Comparison of ENCODE assay signal across 17 cellular contexts in the genomic region with DNA sequence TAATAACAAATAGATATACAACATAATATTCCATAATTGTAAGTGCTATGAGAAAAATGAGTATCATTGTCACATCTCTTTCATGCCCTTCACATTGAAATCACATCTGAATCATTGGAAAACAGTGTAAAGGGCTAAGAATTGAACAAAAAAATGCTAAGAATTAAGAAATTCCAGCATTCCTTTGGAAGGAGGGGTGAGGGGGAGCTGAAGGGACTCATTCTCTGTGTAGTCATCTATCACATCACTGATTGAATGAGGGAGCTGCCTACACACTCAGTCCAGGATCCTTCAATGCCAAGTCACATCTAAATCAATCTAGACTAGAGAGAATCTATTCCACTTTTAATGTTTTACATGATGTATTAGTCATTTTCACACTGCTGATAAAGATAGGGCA.
"Had no signal": no experiment of that assay in that cellular context is flagged by ENCODE, and none has a peak within 500 bp of the region (broad histone marks: within the 10 kb centered on the region; RNA-seq: fewer than 3 reads in every experiment).

No MANE protein-coding gene starts in this region.

- H3K27ac Mint-ChIP-seq: naive thymus-derived CD4-positive, alpha-beta T cell; nephron progenitor cell; type B pancreatic cell had no signal

- H3K27ac ChIP-seq: gastroesophageal sphincter, right atrium auricular region, sigmoid colon, suprapubic skin, thyroid gland had no signal

- H3K4me1 ChIP-seq: gastroesophageal sphincter, right atrium auricular region, sigmoid colon, suprapubic skin, thyroid gland had no signal

- H3K4me3 Mint-ChIP-seq: naive thymus-derived CD4-positive, alpha-beta T cell; nephron progenitor cell; type B pancreatic cell had no signal

- H3K9me3 ChIP-seq: thyroid gland had no signal

- H3K27me3 Mint-ChIP-seq: type B pancreatic cell had no signal

- ATAC-seq: gastroesophageal sphincter; left lobe of liver; naive thymus-derived CD4-positive, alpha-beta T cell had no signal

- H3K4me1 Mint-ChIP-seq: naive thymus-derived CD4-positive, alpha-beta T cell had no signal

- H3K27me3 ChIP-seq: gastroesophageal sphincter, right atrium auricular region, sigmoid colon, suprapubic skin, thyroid gland had no signal

- DNase-seq: cerebellar nuclear complex; dermis blood vessel endothelial cell; hippocampal formation; mammary epithelial cell; naive thymus-derived CD4-positive, alpha-beta T cell; nephron progenitor cell; posterior cingulate gyrus; sigmoid colon; small intestine; stimulated activated CD4-positive, alpha-beta T cell treated with anti-CD3 and anti-CD28 coated beads, Interleukin-12 subunit alpha, Interleukin-12 subunit beta, amount 100 ng/mL, for 4 hours; stimulated activated naive CD4-positive, alpha-beta T cell treated with Interleukin-2 at 50 U/mL for 16 hours; thyroid gland had no signal

- H3K4me3 ChIP-seq: gastroesophageal sphincter, right atrium auricular region, sigmoid colon, suprapubic skin, thyroid gland had no signal

- H3K36me3 ChIP-seq: gastroesophageal sphincter, right atrium auricular region, sigmoid colon, suprapubic skin, thyroid gland had no signal
